Comparison of ENCODE assay signal across 3 cellular contexts in the genomic region with DNA sequence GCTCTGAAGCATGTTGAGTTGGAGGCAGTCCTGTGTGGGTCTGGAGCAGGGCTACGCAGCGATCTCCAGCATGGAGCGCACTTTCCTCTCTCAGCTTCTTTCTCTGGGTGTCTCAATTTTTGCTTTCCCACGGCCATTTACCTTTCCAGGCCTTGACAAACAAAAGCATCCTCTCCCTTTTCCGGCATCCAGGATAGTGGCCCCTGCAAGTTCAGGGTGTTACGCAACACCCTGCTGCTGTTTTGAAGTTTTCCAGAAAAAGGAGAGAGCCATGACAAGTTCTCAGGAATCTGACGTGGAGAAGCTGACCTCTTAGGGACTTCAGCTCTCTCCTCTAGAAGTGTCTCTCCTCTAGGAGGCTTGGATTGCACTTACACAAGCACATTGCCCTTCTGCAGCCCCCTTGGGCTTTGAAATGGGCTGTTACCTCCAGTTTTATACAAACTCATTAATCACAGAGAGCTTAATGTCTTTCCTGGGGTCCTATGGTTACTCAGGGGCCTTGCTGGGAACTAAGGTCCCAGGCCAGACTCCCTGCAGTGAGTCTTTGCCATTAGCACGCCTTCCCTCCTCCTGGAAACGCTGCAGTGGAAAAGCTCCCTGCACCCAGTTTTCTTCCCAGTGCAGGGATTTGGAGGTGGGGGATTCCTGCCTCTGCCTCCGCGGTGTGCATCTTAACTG.
TF ChIP-seq lines count a peak whose summit lies in the region.

No MANE protein-coding gene starts in this region.

TF ChIP-seq in A549, 52 proteins besides CTCF, POLR2A, EP300 and RAD21 (continued from another document):
- TF ChIP-seq E2F6 (IDR thresholded peaks at IDR 0.05; ENCODE audit: borderline replicate concordance, low read depth), result no peak
TF ChIP-seq in A549: peak in this region for 1.

TF ChIP-seq in HEK293T, 16 proteins besides CTCF, POLR2A, EP300 and RAD21 (continued from another document):
- peak; percentile 53; the same call in 1 of the 2 replicates for TF ChIP-seq PKNOX1 (IDR thresholded peaks at IDR 0.05)

TF ChIP-seq in H1, 55 proteins besides CTCF, POLR2A, EP300 and RAD21 (continued from another document):
- TF ChIP-seq E2F6 (IDR thresholded peaks at IDR 0.05) (no peak), KDM4A (IDR thresholded peaks at IDR 0.05; ENCODE audit: low read depth, low read length, severe bottlenecking) (no peak), ATF2 (IDR thresholded peaks at IDR 0.05; ENCODE audit: low read length) (no peak)
